ENCODE assay signal across 8 cellular contexts in the genomic region with DNA sequence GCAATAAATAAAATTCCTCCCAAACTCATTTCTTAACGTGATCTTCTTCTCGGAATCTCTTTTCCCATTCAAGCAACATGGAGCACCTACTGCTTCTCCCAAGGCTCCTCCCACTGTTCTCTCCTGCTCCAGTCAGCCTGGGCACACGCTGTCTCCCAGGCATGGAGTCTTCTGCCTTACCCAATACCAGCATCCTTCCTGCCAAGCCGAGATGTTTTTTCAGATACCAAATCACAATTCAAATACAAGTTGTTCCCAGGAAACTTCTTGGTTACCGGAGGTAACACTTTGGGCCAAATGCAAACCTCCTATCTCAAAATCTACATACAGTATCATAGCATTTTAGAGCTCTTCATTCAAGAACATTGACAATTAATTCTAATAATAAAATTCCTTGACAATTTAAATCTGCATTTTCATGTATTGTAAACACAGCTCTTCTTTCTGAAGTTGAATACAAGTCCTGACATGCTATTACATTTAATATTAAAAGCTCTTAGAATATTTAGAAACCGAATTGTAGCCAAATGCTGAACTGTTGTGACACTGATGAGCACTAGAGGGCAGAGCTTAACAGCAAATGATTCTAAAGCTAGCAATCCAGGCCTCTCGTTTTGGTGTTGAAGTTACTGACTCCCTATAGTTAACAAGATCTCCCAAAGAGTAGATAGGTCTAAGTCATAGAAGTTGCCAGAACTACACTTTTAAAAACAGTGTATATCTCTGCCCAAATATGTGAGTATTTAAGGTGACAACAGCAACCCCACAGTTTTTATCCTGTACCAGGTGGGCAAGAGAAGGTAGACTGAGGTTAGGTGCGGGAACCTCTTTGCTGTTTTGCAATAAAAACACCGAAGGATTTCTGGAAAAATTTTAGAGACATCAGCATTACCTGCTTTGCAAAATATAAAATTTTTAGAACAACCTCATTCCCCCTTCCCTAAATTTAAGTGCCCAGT. TPM values are rescaled to one million over a fixed set of nuclear protein-coding genes. Genes with fewer than 3 reads are reported as not detected.
DNase-seq lines count a peak whose midpoint lies in the region; ATAC-seq and TF ChIP-seq lines count a peak whose summit lies in the region.

No MANE protein-coding gene starts in this region.

- intact Hi-C loops in activated CD8-positive, alpha-beta T cell treated with anti-CD3 and anti-CD28 coated beads for 36 hours (cut with micrococcal nuclease), result loop anchor here (1.0 to 5.0 kb wide), 3 partner anchors 185 to 213 kb away; no protein-coding TSS in a partner anchor

- H3K4me3 Mint-ChIP-seq in activated CD8-positive, alpha-beta T cell treated with anti-CD3 and anti-CD28 coated beads for 36 hours, result no peak overlapping the region

- no peak overlapping the region for H3K27ac Mint-ChIP-seq in activated CD8-positive, alpha-beta T cell treated with anti-CD3 and anti-CD28 coated beads for 36 hours

- CTCF ChIA-PET in activated CD8-positive, alpha-beta T cell treated with anti-CD3 and anti-CD28 coated beads for 36 hours (lab: Charles Lee), result interaction anchor here (0.6 to 11.1 kb wide), 61 partner anchors 9 to 343 kb away, joined by 3 to 293 read pairs (median 4); a partner anchor contains a TSS

- no peaks in the 10 kb centered on the region for H3K36me3 Mint-ChIP-seq in activated CD8-positive, alpha-beta T cell treated with anti-CD3 and anti-CD28 coated beads for 36 hours (ENCODE audit: low read depth)

- DNase-seq in stimulated activated CD4-positive, alpha-beta T cell treated with anti-CD3 and anti-CD28 coated beads, Interleukin-2, amount 100 ng/mL, for 4 hours (ENCODE audit: low read depth), result peak; percentile 23
- DNase-seq in stimulated activated CD4-positive, alpha-beta T cell treated with anti-CD3 and anti-CD28 coated beads, Interleukin-4, amount 100 ng/mL, for 1 hour, result no peak
- peak; percentile 69 for DNase-seq in NCI-H526 treated with DMSO at 0.1 percent for 48 hours (lab: John Stamatoyannopoulos, UW)
- peak; percentile 57 for DNase-seq in activated CD8-positive, alpha-beta T cell treated with anti-CD3 and anti-CD28 coated beads for 36 hours
- peak; percentile 91 for DNase-seq in fibroblast of the aortic adventitia (ENCODE audit: low read depth)
- DNase-seq in omental fat pad (ENCODE audit: low spot score), result no peak

- no peaks in the 10 kb centered on the region for H3K27me3 Mint-ChIP-seq in activated CD8-positive, alpha-beta T cell treated with anti-CD3 and anti-CD28 coated beads for 36 hours

- peak; percentile 72 for ATAC-seq in HG03571 (IDR thresholded peaks at IDR 0.05; ENCODE audit: unreplicated experiment)
- ATAC-seq in activated CD8-positive, alpha-beta T cell treated with anti-CD3 and anti-CD28 coated beads for 36 hours, result peak; percentile 77
- ATAC-seq in omental fat pad (ENCODE audit: low FRiP score), result peak; percentile 55
- no peak for ATAC-seq in GM21360 (IDR thresholded peaks at IDR 0.05; ENCODE audit: unreplicated experiment)

- no peaks in the 10 kb centered on the region for H3K4me1 Mint-ChIP-seq in activated CD8-positive, alpha-beta T cell treated with anti-CD3 and anti-CD28 coated beads for 36 hours (ENCODE audit: low read depth)

- POLR2A ChIA-PET in activated CD8-positive, alpha-beta T cell treated with anti-CD3 and anti-CD28 coated beads for 36 hours (lab: Charles Lee), result interaction anchor here (0.8 to 3.5 kb wide), 3 partner anchors 13 to 188 kb away, joined by 3 to 10 read pairs (median 3); no protein-coding TSS in a partner anchor

- no peak overlapping the region for H3K4me3 ChIP-seq in fibroblast of the aortic adventitia (ENCODE audit: low read depth, low read length)

- no peaks in the 10 kb centered on the region for H3K9me3 Mint-ChIP-seq in activated CD8-positive, alpha-beta T cell treated with anti-CD3 and anti-CD28 coated beads for 36 hours

- TF ChIP-seq CTCF in activated CD8-positive, alpha-beta T cell treated with anti-CD3 and anti-CD28 coated beads for 36 hours (IDR thresholded peaks at IDR 0.05), result peak; percentile 90
- peak; percentile 79 for TF ChIP-seq CTCF in fibroblast of the aortic adventitia (IDR thresholded peaks at IDR 0.05; ENCODE audit: insufficient read depth, low read length)
- TF ChIP-seq CTCF in omental fat pad (IDR thresholded peaks at IDR 0.05), result peak in 1 of 3 donors; percentile 13

RNA-seq across cellular contexts. Expression of a gene that starts 52.3 kb away (rescaled TPM):
- total RNA-seq in activated CD8-positive, alpha-beta T cell treated with anti-CD3 and anti-CD28 coated beads for 36 hours, result under 1 TPM; 0.51 to 0.70 TPM
- total RNA-seq in fibroblast of the aortic adventitia (ENCODE audit: low replicate concordance) (20.6 and 34.4 TPM in 2 replicates), omental fat pad (10 to 100 TPM; 43.7 to 73.5 (median 45.8) TPM)

Comparison
In these comparisons a context has a peak if more than half of its experiments do, and no peak if none do; other contexts are left out.
1. DNase-seq: peak in stimulated activated CD4-positive, alpha-beta T cell treated with anti-CD3 and anti-CD28 coated beads, Interleukin-2, amount 100 ng/mL, for 4 hours (single experiment), NCI-H526 treated with DMSO at 0.1 percent for 48 hours (single experiment), activated CD8-positive, alpha-beta T cell treated with anti-CD3 and anti-CD28 coated beads for 36 hours (single experiment) and fibroblast of the aortic adventitia (single experiment); none in stimulated activated CD4-positive, alpha-beta T cell treated with anti-CD3 and anti-CD28 coated beads, Interleukin-4, amount 100 ng/mL, for 1 hour (single experiment) and omental fat pad (single experiment).
2. RNA of a gene that starts 52.3 kb away (total RNA-seq): 43.7 to 73.5 TPM in omental fat pad and 20.6 to 34.4 TPM in fibroblast of the aortic adventitia; 0.51 to 0.70 TPM in activated CD8-positive, alpha-beta T cell treated with anti-CD3 and anti-CD28 coated beads for 36 hours; every median in the first group is over 10 times any median in the second.